2 cellular contexts compared by ENCODE assay signal in the genomic region with DNA sequence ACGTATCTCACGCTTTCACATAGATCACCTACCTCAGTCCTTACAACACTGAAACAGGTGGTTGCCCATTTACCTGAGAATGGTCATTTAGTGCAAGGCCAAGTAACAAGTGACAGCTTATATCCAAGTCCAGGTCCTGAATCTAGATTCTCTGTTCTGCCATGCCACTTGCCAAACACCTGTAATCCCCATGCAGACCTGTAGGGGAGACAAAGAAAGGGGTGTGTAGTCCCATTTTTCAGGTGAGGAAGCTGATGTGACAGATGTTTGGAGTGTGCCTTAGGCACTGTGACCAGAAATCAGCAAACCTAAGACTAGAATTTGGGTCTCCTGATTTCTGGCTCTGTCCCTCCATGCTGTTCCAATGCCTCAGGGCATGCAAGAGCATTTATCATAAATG.
TF ChIP-seq lines count a peak whose summit lies in the region.

No MANE protein-coding gene starts in this region.

TF ChIP-seq in HCT116, 20 proteins besides CTCF, POLR2A, EP300 and RAD21 (continued from another document):
- no peak for TF ChIP-seq SRF (IDR thresholded peaks at IDR 0.05; ENCODE audit: low read depth)
- TF ChIP-seq SP1 (IDR thresholded peaks at IDR 0.05; ENCODE audit: low read depth), result no peak
- TF ChIP-seq, protein P1, sequence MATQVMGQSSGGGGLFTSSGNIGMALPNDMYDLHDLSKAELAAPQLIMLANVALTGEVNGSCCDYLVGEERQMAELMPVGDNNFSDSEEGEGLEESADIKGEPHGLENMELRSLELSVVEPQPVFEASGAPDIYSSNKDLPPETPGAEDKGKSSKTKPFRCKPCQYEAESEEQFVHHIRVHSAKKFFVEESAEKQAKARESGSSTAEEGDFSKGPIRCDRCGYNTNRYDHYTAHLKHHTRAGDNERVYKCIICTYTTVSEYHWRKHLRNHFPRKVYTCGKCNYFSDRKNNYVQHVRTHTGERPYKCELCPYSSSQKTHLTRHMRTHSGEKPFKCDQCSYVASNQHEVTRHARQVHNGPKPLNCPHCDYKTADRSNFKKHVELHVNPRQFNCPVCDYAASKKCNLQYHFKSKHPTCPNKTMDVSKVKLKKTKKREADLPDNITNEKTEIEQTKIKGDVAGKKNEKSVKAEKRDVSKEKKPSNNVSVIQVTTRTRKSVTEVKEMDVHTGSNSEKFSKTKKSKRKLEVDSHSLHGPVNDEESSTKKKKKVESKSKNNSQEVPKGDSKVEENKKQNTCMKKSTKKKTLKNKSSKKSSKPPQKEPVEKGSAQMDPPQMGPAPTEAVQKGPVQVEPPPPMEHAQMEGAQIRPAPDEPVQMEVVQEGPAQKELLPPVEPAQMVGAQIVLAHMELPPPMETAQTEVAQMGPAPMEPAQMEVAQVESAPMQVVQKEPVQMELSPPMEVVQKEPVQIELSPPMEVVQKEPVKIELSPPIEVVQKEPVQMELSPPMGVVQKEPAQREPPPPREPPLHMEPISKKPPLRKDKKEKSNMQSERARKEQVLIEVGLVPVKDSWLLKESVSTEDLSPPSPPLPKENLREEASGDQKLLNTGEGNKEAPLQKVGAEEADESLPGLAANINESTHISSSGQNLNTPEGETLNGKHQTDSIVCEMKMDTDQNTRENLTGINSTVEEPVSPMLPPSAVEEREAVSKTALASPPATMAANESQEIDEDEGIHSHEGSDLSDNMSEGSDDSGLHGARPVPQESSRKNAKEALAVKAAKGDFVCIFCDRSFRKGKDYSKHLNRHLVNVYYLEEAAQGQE (IDR thresholded peaks at IDR 0.05; ENCODE audit: low read depth), result no peak
- no peak for TF ChIP-seq EZH2 (IDR thresholded peaks at IDR 0.05)
- no peak for TF ChIP-seq CBX3 (IDR thresholded peaks at IDR 0.05; ENCODE audit: low read depth)
- TF ChIP-seq ZFX (IDR thresholded peaks at IDR 0.05), result no peak
- TF ChIP-seq, protein P2, sequence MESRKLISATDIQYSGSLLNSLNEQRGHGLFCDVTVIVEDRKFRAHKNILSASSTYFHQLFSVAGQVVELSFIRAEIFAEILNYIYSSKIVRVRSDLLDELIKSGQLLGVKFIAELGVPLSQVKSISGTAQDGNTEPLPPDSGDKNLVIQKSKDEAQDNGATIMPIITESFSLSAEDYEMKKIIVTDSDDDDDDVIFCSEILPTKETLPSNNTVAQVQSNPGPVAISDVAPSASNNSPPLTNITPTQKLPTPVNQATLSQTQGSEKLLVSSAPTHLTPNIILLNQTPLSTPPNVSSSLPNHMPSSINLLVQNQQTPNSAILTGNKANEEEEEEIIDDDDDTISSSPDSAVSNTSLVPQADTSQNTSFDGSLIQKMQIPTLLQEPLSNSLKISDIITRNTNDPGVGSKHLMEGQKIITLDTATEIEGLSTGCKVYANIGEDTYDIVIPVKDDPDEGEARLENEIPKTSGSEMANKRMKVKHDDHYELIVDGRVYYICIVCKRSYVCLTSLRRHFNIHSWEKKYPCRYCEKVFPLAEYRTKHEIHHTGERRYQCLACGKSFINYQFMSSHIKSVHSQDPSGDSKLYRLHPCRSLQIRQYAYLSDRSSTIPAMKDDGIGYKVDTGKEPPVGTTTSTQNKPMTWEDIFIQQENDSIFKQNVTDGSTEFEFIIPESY (IDR thresholded peaks at IDR 0.05; ENCODE audit: extremely low read depth, insufficient replicate concordance, low read length), result no peak
- no peak for TF ChIP-seq SIN3A (IDR thresholded peaks at IDR 0.05; ENCODE audit: low read depth)
- TF ChIP-seq FOSL1 (IDR thresholded peaks at IDR 0.05; ENCODE audit: low read depth), result no peak

TF ChIP-seq in WTC11, 78 proteins besides CTCF, POLR2A, EP300 and RAD21 (continued from another document):
- TF ChIP-seq, protein P3, sequence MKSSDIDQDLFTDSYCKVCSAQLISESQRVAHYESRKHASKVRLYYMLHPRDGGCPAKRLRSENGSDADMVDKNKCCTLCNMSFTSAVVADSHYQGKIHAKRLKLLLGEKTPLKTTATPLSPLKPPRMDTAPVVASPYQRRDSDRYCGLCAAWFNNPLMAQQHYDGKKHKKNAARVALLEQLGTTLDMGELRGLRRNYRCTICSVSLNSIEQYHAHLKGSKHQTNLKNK (CRISPR knock-in tag; IDR thresholded peaks at IDR 0.05), result no peak
- TF ChIP-seq JAZF1 (CRISPR knock-in tag; IDR thresholded peaks at IDR 0.05) (no peak), ZNF416 (CRISPR knock-in tag; IDR thresholded peaks at IDR 0.05) (no peak), ZNF671 (CRISPR knock-in tag; IDR thresholded peaks at IDR 0.05) (no peak)
- TF ChIP-seq, protein P4, sequence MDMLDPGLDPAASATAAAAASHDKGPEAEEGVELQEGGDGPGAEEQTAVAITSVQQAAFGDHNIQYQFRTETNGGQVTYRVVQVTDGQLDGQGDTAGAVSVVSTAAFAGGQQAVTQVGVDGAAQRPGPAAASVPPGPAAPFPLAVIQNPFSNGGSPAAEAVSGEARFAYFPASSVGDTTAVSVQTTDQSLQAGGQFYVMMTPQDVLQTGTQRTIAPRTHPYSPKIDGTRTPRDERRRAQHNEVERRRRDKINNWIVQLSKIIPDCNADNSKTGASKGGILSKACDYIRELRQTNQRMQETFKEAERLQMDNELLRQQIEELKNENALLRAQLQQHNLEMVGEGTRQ (CRISPR knock-in tag; IDR thresholded peaks at IDR 0.05), result no peak
- TF ChIP-seq, protein P5, sequence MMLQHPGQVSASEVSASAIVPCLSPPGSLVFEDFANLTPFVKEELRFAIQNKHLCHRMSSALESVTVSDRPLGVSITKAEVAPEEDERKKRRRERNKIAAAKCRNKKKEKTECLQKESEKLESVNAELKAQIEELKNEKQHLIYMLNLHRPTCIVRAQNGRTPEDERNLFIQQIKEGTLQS (CRISPR knock-in tag; conservative IDR thresholded peaks at IDR 0.05), result no peak
